In genomic region chr16:58488531-58488930, GRCh38 we compare ENCODE assay signal across 18 cellular contexts. TPM values are rescaled to one million over a fixed set of nuclear protein-coding genes. Genes with fewer than 3 reads are reported as not detected.
DNase-seq lines count a peak whose midpoint lies in the region; ATAC-seq and TF ChIP-seq lines count a peak whose summit lies in the region.
"Had no signal": no experiment of that assay in that cellular context is flagged by ENCODE, and none has a peak within 500 bp of the region (broad histone marks: within the 10 kb centered on the region; RNA-seq: fewer than 3 reads in every experiment).

No MANE protein-coding gene starts in this region.

- no peaks in the 10 kb centered on the region for H4K20me1 ChIP-seq in IMR-90 (ENCODE audit: insufficient read depth, low read length)

- no peaks in the 10 kb centered on the region for H3K79me2 ChIP-seq in mesendoderm (ENCODE audit: control insufficient read depth, insufficient read depth, low read length)

- no peaks in the 10 kb centered on the region for H3K36me3 Mint-ChIP-seq in chondrocyte (ENCODE audit: low read depth)
- H3K36me3 Mint-ChIP-seq in naive thymus-derived CD8-positive, alpha-beta T cell, result no peaks in the 10 kb centered on the region
- H3K36me3 Mint-ChIP-seq: CD8-positive, alpha-beta T cell; T-cell had no signal

- POLR2A ChIA-PET in IMR-90 (lab: Charles Lee; ENCODE audit: unreplicated experiment), result no interaction called here
- POLR2A ChIA-PET in naive thymus-derived CD8-positive, alpha-beta T cell (lab: Charles Lee), result no interaction called here

- ATAC-seq in IMR-90 (ENCODE audit: low read depth), result no peak
- ATAC-seq in GM19455 (IDR thresholded peaks at IDR 0.05; ENCODE audit: unreplicated experiment), result no peak
- ATAC-seq in naive thymus-derived CD8-positive, alpha-beta T cell, result no peak

- 0% methylated on average over 2 of the region's 3 CpGs; no CpG with 5 or more reads in 1 of the 2 experiments for WGBS in IMR-90 (ENCODE audit: extremely low coverage in 2 of 2, insufficient read length in 1 of 2), 2 experiments
- WGBS in mesendoderm (ENCODE audit: extremely low coverage, insufficient coverage, low lambda C conversion rate), result no CpG with 5 or more reads among the region's 3 CpGs

- H4K91ac ChIP-seq in IMR-90 (ENCODE audit: insufficient read depth, low read depth, low read length), result no peak overlapping the region

- H3K4me1 Mint-ChIP-seq in chondrocyte (ENCODE audit: low read depth), result no peaks in the 10 kb centered on the region
- peaks cover 0 to 3% (median 0%) of the 10 kb centered on the region in 4 donors for H3K4me1 Mint-ChIP-seq in naive thymus-derived CD8-positive, alpha-beta T cell

- BruUV-seq in IMR-90 (replicated peaks; lab: Mats Ljungman, UMichigan), result no TSS peak

- H3K4me3 Mint-ChIP-seq in chondrocyte (ENCODE audit: unreplicated experiment), result no peak overlapping the region
- no peak overlapping the region for H3K4me3 Mint-ChIP-seq in naive thymus-derived CD8-positive, alpha-beta T cell
- H3K4me3 Mint-ChIP-seq: B cell; CD8-positive, alpha-beta T cell had no signal

- H3K56ac ChIP-seq in IMR-90 (ENCODE audit: extremely low read depth, insufficient read depth, low read length), result no peak overlapping the region
- no peak overlapping the region for H3K56ac ChIP-seq in mesendoderm (ENCODE audit: low read length)

- H3K4me3 ChIP-seq in IMR-90 (ENCODE audit: insufficient read depth, low read depth, low read length), result no peak overlapping the region
- no peak overlapping the region for H3K4me3 ChIP-seq in mesendoderm (ENCODE audit: low read length)
- H3K4me3 ChIP-seq: MG63, PC-9 had no signal

- no peak overlapping the region for H2BK5ac ChIP-seq in IMR-90 (ENCODE audit: low read depth, low read length, poor library complexity, severe bottlenecking)
- no peak overlapping the region for H2BK5ac ChIP-seq in mesendoderm (ENCODE audit: low read length)

- no peak for TF ChIP-seq POLR2A in IMR-90 (IDR thresholded peaks at IDR 0.05; ENCODE audit: low read depth, low read length)

- H3K4me1 ChIP-seq in IMR-90 (ENCODE audit: control insufficient read depth, insufficient read depth, low read length), result no peaks in the 10 kb centered on the region
- H3K4me1 ChIP-seq in mesendoderm (ENCODE audit: control insufficient read depth, low read depth, low read length), result no peaks in the 10 kb centered on the region

- H3K27me3 Mint-ChIP-seq in chondrocyte (ENCODE audit: low read depth), result peaks cover 2% of the 10 kb centered on the region
- peaks cover 2 to 14% (median 9%) of the 10 kb centered on the region in 5 donors for H3K27me3 Mint-ChIP-seq in naive thymus-derived CD8-positive, alpha-beta T cell

- intact Hi-C loops in IMR-90 (cut with micrococcal nuclease), result loop anchor here (5.0 kb wide), 1 partner anchor 291 kb away; the partner anchor contains the start of gene CSNK2A2

- H3K9me1 ChIP-seq in IMR-90 (ENCODE audit: insufficient read depth, low read length), result no peaks in the 10 kb centered on the region

- H4K8ac ChIP-seq in IMR-90 (ENCODE audit: low read depth in 2 of 2, low read length in 2 of 2) (no peak overlapping the region), mesendoderm (ENCODE audit: low read depth, low read length) (no peak overlapping the region)

- no peak overlapping the region for H2AK5ac ChIP-seq in IMR-90 (ENCODE audit: low read depth, low read length)
- H2AK5ac ChIP-seq in mesendoderm (ENCODE audit: low read length), result no peak overlapping the region

- no peaks in the 10 kb centered on the region for H3K9me3 Mint-ChIP-seq in chondrocyte (ENCODE audit: low read depth)
- no peaks in the 10 kb centered on the region for H3K9me3 Mint-ChIP-seq in naive thymus-derived CD8-positive, alpha-beta T cell
- H3K9me3 Mint-ChIP-seq: CD8-positive, alpha-beta T cell; T-cell had no signal

- H3K14ac ChIP-seq in IMR-90 (replicated peaks; ENCODE audit: low read depth, low read length), result no peak overlapping the region

- H3K27me3 ChIP-seq in IMR-90 (ENCODE audit: control insufficient read depth, insufficient read depth, low read length) (peaks cover 12% of the 10 kb centered on the region), mesendoderm (ENCODE audit: insufficient read depth, low read length, poor library complexity) (no peaks in the 10 kb centered on the region)
- H3K27me3 ChIP-seq: MG63 had no signal

- H3K36me3 ChIP-seq in IMR-90 (ENCODE audit: control insufficient read depth, insufficient read depth, low read length) (no peaks in the 10 kb centered on the region), mesendoderm (ENCODE audit: control insufficient read depth, insufficient read depth, low read length) (no peaks in the 10 kb centered on the region)
- H3K36me3 ChIP-seq: MG63 had no signal

- no peak overlapping the region for H3K4ac ChIP-seq in IMR-90 (ENCODE audit: low read depth, low read length)
- no peak overlapping the region for H3K4ac ChIP-seq in mesendoderm (ENCODE audit: low read depth, low read length)

- no peak overlapping the region for H2BK120ac ChIP-seq in IMR-90 (ENCODE audit: low read depth, low read length)
- no peak overlapping the region for H2BK120ac ChIP-seq in mesendoderm (ENCODE audit: low read depth, low read length)

- CTCF ChIA-PET in IMR-90 (lab: Yijun Ruan, JAX), result interaction anchor here (0.8 to 2.5 kb wide), 5 partner anchors 11 to 268 kb away, joined by 3 to 39 read pairs (median 3); partner anchors contain the start of gene NDRG4

- DNase-seq in ELF-1 (ENCODE audit: low read depth, low spot score) (peak; percentile 26), IMR-90 (no peak), chondrocyte (ENCODE audit: low spot score) (peak; percentile 58), mesendoderm (peak; percentile 69)
- DNase-seq in stimulated activated CD4-positive, alpha-beta T cell treated with anti-CD3 and anti-CD28 coated beads, Interleukin-4, amount 100 ng/mL, for 4 hours, result no peak
- DNase-seq in central memory CD4-positive, alpha-beta T cell, result no peak
- DNase-seq in naive thymus-derived CD8-positive, alpha-beta T cell, result no peak
- DNase-seq: CD8-positive, alpha-beta T cell; HCEC 1CT; MG63; NCI-H1092 treated with DMSO at 0.1 percent for 48 hours; NCI-H2081 treated with DMSO at 0.1 percent for 48 hours; NCI-H510A; NCI-H774; PC-9 had no signal

- TF ChIP-seq CTCF in IMR-90 (conservative IDR thresholded peaks at IDR 0.05; ENCODE audit: low read depth, low read length) (no peak), chondrocyte (IDR thresholded peaks at IDR 0.05) (no peak)

- dilution Hi-C loops in IMR-90 (cut with HindIII; ENCODE audit: low sequenced_read_pairs, unreplicated experiment), result no loop called here

- H3K27ac ChIP-seq in IMR-90 (ENCODE audit: insufficient read depth, low read length), result no peak overlapping the region
- no peak overlapping the region for H3K27ac ChIP-seq in mesendoderm (ENCODE audit: low read depth, low read length)
- H3K27ac ChIP-seq: PC-9 had no signal

- H3K27ac Mint-ChIP-seq in chondrocyte (ENCODE audit: unreplicated experiment), result no peak overlapping the region
- H3K27ac Mint-ChIP-seq in naive thymus-derived CD8-positive, alpha-beta T cell, result no peak overlapping the region
- H3K27ac Mint-ChIP-seq: B cell; CD8-positive, alpha-beta T cell; T-cell had no signal

- H3K18ac ChIP-seq in IMR-90 (ENCODE audit: low read depth, low read length) (no peak overlapping the region), mesendoderm (ENCODE audit: low read length) (no peak overlapping the region)

- H2BK15ac ChIP-seq in IMR-90 (ENCODE audit: low read depth, low read length) (no peak overlapping the region), mesendoderm (replicated peaks; ENCODE audit: low read depth) (no peak overlapping the region)

- no peak overlapping the region for H3K9ac ChIP-seq in IMR-90 (ENCODE audit: low read depth, low read length)
- H3K9ac ChIP-seq in mesendoderm (ENCODE audit: low read length), result no peak overlapping the region

- TF ChIP-seq RAD21 in IMR-90 (IDR thresholded peaks at IDR 0.05; ENCODE audit: low read length), result no peak

- H3K9me3 ChIP-seq in IMR-90 (ENCODE audit: control insufficient read depth, insufficient read depth, low read length), result no peaks in the 10 kb centered on the region
- H3K9me3 ChIP-seq: MG63 had no signal

- H3K4me2 ChIP-seq in IMR-90 (ENCODE audit: low read depth, low read length) (no peak overlapping the region), mesendoderm (ENCODE audit: low read length) (no peak overlapping the region)

- H2BK20ac ChIP-seq in IMR-90 (ENCODE audit: low read depth, low read length), result no peak overlapping the region

- in situ Hi-C loops in IMR-90 (cut with MboI; ENCODE audit: low sequenced_read_pairs), result no loop called here

- H3K79me1 ChIP-seq in IMR-90 (ENCODE audit: low read depth in 1 of 2, low read length in 2 of 2) (no peaks in the 10 kb centered on the region), mesendoderm (ENCODE audit: low read length) (no peaks in the 10 kb centered on the region)

- H2AK9ac ChIP-seq in IMR-90 (replicated peaks; ENCODE audit: low read depth, low read length, poor library complexity), result no peak overlapping the region

- peak overlapping the region; percentile 51 for H2AFZ ChIP-seq in IMR-90 (replicated peaks; ENCODE audit: low read length, poor library complexity)
- H2AFZ ChIP-seq: PC-9 had no signal

- H3K23ac ChIP-seq in IMR-90 (ENCODE audit: low read depth, low read length), result no peak overlapping the region
- H3K23ac ChIP-seq in mesendoderm (ENCODE audit: low read length), result no peak overlapping the region

- H4K5ac ChIP-seq in IMR-90 (ENCODE audit: low read depth, low read length), result no peak overlapping the region
- no peak overlapping the region for H4K5ac ChIP-seq in mesendoderm (ENCODE audit: low read length)

TF ChIP-seq in IMR-90, 13 proteins besides CTCF, POLR2A, EP300 and RAD21:
- TF ChIP-seq NFE2L2 (IDR thresholded peaks at IDR 0.05; ENCODE audit: low read depth, low read length), result no peak

RNA-seq across cellular contexts. Expression of gene NDRG4, which starts 11.4 kb away (rescaled TPM):
- total RNA-seq in IMR-90 (2012; rRNA removed) (9.7 and 10.9 TPM in 2 replicates), chondrocyte (5.8 to 8.7 TPM (median 6.0 TPM) in 3 replicates)
- polyA plus RNA-seq in IMR-90 (2012; rRNA removed), result 23.5 and 26.5 TPM in 2 replicates
- polyA plus RNA-seq in IMR-90 (2012; cell fraction: cytosol; rRNA removed), result 14.3 and 22.8 TPM in 2 replicates
- 73.2 and 140 TPM in 2 replicates for polyA plus RNA-seq in IMR-90 (2012; cell fraction: nucleus; rRNA removed; ENCODE audit: low replicate concordance)
- polyA plus RNA-seq in mesendoderm (2013, experiment 1 of 2), result 7.2 TPM
- polyA plus RNA-seq in mesendoderm (2013, experiment 2 of 2), result 7.0 TPM
- total RNA-seq in naive thymus-derived CD8-positive, alpha-beta T cell, result 1 to 10 TPM; 1.5 to 1.6 TPM
- under 1 TPM in 2 of 3 donors, not detected in 1; 0.13 to 0.56 TPM for polyA plus RNA-seq in naive thymus-derived CD8-positive, alpha-beta T cell
- total RNA-seq: CD8-positive, alpha-beta T cell had no signal

RNA-seq across cellular contexts. Expression of gene SETD6, which starts 26.8 kb away (rescaled TPM):
- 3.2 and 3.3 TPM in 2 replicates for total RNA-seq in IMR-90 (2012; rRNA removed)
- 5.2 and 6.4 TPM in 2 replicates for polyA plus RNA-seq in IMR-90 (2012; rRNA removed)
- polyA plus RNA-seq in IMR-90 (2012; cell fraction: cytosol; rRNA removed), result 5.8 and 11.1 TPM in 2 replicates
- 29.2 and 50.2 TPM in 2 replicates for polyA plus RNA-seq in IMR-90 (2012; cell fraction: nucleus; rRNA removed; ENCODE audit: low replicate concordance)
- total RNA-seq in chondrocyte, result 10.4 to 16.4 TPM (median 13.0 TPM) in 3 replicates
- 24.0 TPM for polyA plus RNA-seq in mesendoderm (2013, experiment 1 of 2)
- 25.0 TPM for polyA plus RNA-seq in mesendoderm (2013, experiment 2 of 2)
- total RNA-seq in naive thymus-derived CD8-positive, alpha-beta T cell, result 10 to 100 TPM; 38.6 to 45.6 TPM
- polyA plus RNA-seq in naive thymus-derived CD8-positive, alpha-beta T cell, result 10 to 100 TPM in 2 of 3 donors, 1 to 10 TPM in 1; 9.8 to 14.5 (median 11.6) TPM

Comparison
In these comparisons a context has a peak if more than half of its experiments do, and no peak if none do; other contexts are left out.
1. DNase-seq: peak in ELF-1 (single experiment), chondrocyte (single experiment) and mesendoderm (single experiment); none in IMR-90 (single experiment), stimulated activated CD4-positive, alpha-beta T cell treated with anti-CD3 and anti-CD28 coated beads, Interleukin-4, amount 100 ng/mL, for 4 hours (0 of 2), central memory CD4-positive, alpha-beta T cell (single experiment) and naive thymus-derived CD8-positive, alpha-beta T cell (0 of 10).